Comparison of ENCODE assay signal across 29 cellular contexts in genomic region chr6:70215460-70215859, GRCh38.
A peak's percentile ranks its signal among the peaks of the same experiment; 100 is the strongest.
DNase-seq lines count a peak whose midpoint lies in the region; ATAC-seq and TF ChIP-seq lines count a peak whose summit lies in the region.
"Had no signal": no experiment of that assay in that cellular context is flagged by ENCODE, and none has a peak within 500 bp of the region (broad histone marks: within the 10 kb centered on the region; RNA-seq: fewer than 3 reads in every experiment).

No MANE protein-coding gene starts in this region.

- no peak for ATAC-seq in GM18873 (IDR thresholded peaks at IDR 0.05; ENCODE audit: low FRiP score, unreplicated experiment)
- ATAC-seq: A549; CD8-positive, alpha-beta T cell had no signal

- H3K9me3 ChIP-seq in A673 (ENCODE audit: low read depth, low read length, poor library complexity, severe bottlenecking) (no peaks in the 10 kb centered on the region), SK-N-MC (ENCODE audit: low read depth, low read length) (no peaks in the 10 kb centered on the region), testis (no peaks in the 10 kb centered on the region)
- H3K9me3 ChIP-seq: A549; BE2C; BLaER1; BLaER1 treated with 17β-estradiol and CSF1 and Interleukin-3, amounts not matched to agents 10 nM and 100 nM; Caco-2 had no signal

- no peak for TF ChIP-seq POLR2A in testis (IDR thresholded peaks at IDR 0.05)

- TF ChIP-seq CTCF in A673 (conservative IDR thresholded peaks at IDR 0.05; ENCODE audit: low read depth, low read length) (no peak), testis (IDR thresholded peaks at IDR 0.05) (no peak)

- BruUV-seq in A673 (replicated peaks; lab: Mats Ljungman, UMichigan), result no TSS peak

- H3K27me3 ChIP-seq in A673 (replicated peaks; ENCODE audit: insufficient read depth, low read depth, low read length, poor library complexity) (peaks cover 39% of the 10 kb centered on the region), testis (no peaks in the 10 kb centered on the region)
- H3K27me3 ChIP-seq: BLaER1; BLaER1 treated with 17β-estradiol and CSF1 and Interleukin-3, amounts not matched to agents 10 nM and 100 nM had no signal

- 91% methylated on average over 2 of the region's 2 CpGs for whole genome bisulfite sequencing in testis, 2 donors

- POLR2A ChIA-PET in A673 (lab: Charles Lee; ENCODE audit: low non-redundant PET), result no interaction called here

- H3K27ac ChIP-seq in A673 (ENCODE audit: low read depth, low read length, poor library complexity, severe bottlenecking) (no peak overlapping the region), SK-N-MC (0 out of 2 replicates have a peak overlapping the region, but pooled peaks have one; percentile 16), testis (no peak overlapping the region)
- H3K27ac ChIP-seq: 22Rv1; A549; BLaER1; BLaER1 treated with 17β-estradiol and CSF1 and Interleukin-3, amounts not matched to agents 10 nM and 100 nM; C4-2B had no signal

- CTCF ChIA-PET in A673 (lab: Charles Lee), result no interaction called here

- no peaks in the 10 kb centered on the region for H3K36me3 ChIP-seq in A673 (ENCODE audit: insufficient read depth, low read length, poor library complexity, severe bottlenecking)
- no peaks in the 10 kb centered on the region for H3K36me3 ChIP-seq in SK-N-MC (ENCODE audit: insufficient read depth, low read length)
- H3K36me3 ChIP-seq in testis (ENCODE audit: low read depth, missing control alignments), result no peaks in the 10 kb centered on the region
- H3K36me3 ChIP-seq: BE2C; BLaER1; BLaER1 treated with 17β-estradiol and CSF1 and Interleukin-3, amounts not matched to agents 10 nM and 100 nM had no signal

- DNase-seq in A673 (ENCODE audit: low spot score), result peak; percentile 11
- DNase-seq in SK-N-MC (ENCODE audit: low read depth, low spot score), result peak; percentile 64
- DNase-seq in testis, result no peak
- DNase-seq: 8988T; ACHN; AML-193; BE2C; C1 segment of cervical spinal cord; Caco-2; Calu3; CD4-positive, alpha-beta memory T cell; CD4-positive, alpha-beta T cell; CD4-positive, CD25-positive, alpha-beta regulatory T cell; CD8-positive, alpha-beta memory T cell; CD8-positive, alpha-beta T cell; COR-L47; DMS 273 treated with DMSO at 0.1 percent for 48 hours; DMS153; DMS53; DMS79; DMS79 treated with DMSO at 0.1 percent for 48 hours; DND-41; EL had no signal

- no peak overlapping the region for H3K4me3 ChIP-seq in A673 (ENCODE audit: low read depth, low read length, poor library complexity, severe bottlenecking)
- H3K4me3 ChIP-seq in SK-N-MC, result no peak overlapping the region; the same call in 1 of the 2 replicates
- H3K4me3 ChIP-seq in testis, result no peak overlapping the region
- H3K4me3 ChIP-seq: A549; BLaER1; BLaER1 treated with 17β-estradiol and CSF1 and Interleukin-3, amounts not matched to agents 10 nM and 100 nM had no signal

- H3K4me1 ChIP-seq in A673 (ENCODE audit: insufficient read depth, low read length, poor library complexity, severe bottlenecking) (no peaks in the 10 kb centered on the region), testis (no peaks in the 10 kb centered on the region)
- H3K4me1 ChIP-seq: A549; BE2C; BLaER1; BLaER1 treated with 17β-estradiol and CSF1 and Interleukin-3, amounts not matched to agents 10 nM and 100 nM; Caco-2 had no signal

- H3K9ac ChIP-seq in SK-N-MC (ENCODE audit: insufficient read length), result peak overlapping the region; percentile 2
- H3K9ac ChIP-seq: BLaER1; BLaER1 treated with 17β-estradiol and CSF1 and Interleukin-3, amounts not matched to agents 10 nM and 100 nM had no signal

- intact Hi-C loops in A673 (cut with micrococcal nuclease; ENCODE audit: unreplicated experiment), result no loop called here
- intact Hi-C loops in testis (cut with DNase I; ENCODE audit: low total_unique reads), result no loop called here
